In the genomic region with DNA sequence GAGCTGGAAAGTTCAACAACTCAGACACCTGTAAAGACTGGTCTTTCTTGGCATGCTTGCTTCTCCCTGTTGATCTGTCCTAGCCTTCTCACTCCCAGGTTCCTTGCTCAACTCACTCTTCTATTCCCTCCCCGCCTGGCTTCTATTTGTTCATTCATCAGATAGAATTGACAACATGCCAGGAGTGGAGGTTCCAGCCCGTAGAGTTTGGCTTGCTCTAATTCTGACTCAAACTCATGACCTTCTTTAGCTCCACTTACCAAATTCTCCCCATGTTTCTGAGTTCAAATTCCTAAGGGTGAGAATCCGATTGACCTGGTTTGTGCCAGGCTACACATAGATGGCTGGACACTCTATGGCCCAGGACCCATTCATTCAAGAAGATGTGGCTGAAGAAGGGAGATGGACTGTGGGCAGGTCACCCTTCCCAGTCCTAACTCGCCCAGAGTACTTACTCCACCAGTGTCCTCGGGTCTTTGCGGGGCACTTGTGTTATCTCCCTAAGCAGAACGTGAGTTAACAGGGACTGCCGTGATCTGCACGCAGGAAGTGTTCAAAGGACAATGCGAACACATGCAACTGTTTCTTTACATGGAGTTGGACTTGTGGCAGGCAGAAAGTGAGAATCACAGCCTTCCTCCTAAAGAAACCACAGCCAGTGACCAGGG, we compare ENCODE assay signal across 20 cellular contexts. TPM values are rescaled to one million over a fixed set of nuclear protein-coding genes. Genes with fewer than 3 reads are reported as not detected.
DNase-seq lines count a peak whose midpoint lies in the region; ATAC-seq and TF ChIP-seq lines count a peak whose summit lies in the region.
"Had no signal": no experiment of that assay in that cellular context is flagged by ENCODE, and none has a peak within 500 bp of the region (broad histone marks: within the 10 kb centered on the region; RNA-seq: fewer than 3 reads in every experiment).

No MANE protein-coding gene starts in this region.

- H3K4me1 ChIP-seq in BLaER1 (peaks cover 59% of the 10 kb centered on the region), Loucy (ENCODE audit: insufficient read depth, low read length, poor library complexity, severe bottlenecking) (peaks cover 48% of the 10 kb centered on the region), lung (ENCODE audit: control insufficient read depth in 2 of 2, insufficient read depth in 2 of 2, low read length in 2 of 2) (no peaks in the 10 kb centered on the region)
- H3K4me1 ChIP-seq: sigmoid colon had no signal

- peaks cover 6% of the 10 kb centered on the region for H3F3A ChIP-seq in Loucy (ENCODE audit: low read depth)

- H3K9ac ChIP-seq in BLaER1 (no peak overlapping the region), Loucy (ENCODE audit: low read depth, low read length, poor library complexity, severe bottlenecking) (no peak overlapping the region)

- 0 out of 2 replicates have a peak overlapping the region, but pooled peaks have one; percentile 9 for H2AFZ ChIP-seq in Loucy (ENCODE audit: low read length)
- H2AFZ ChIP-seq: PC-9 had no signal

- DNase-seq in lung (ENCODE audit: low spot score) (no peak), GM20000 (ENCODE audit: low spot score) (no peak)
- no peak for DNase-seq in activated CD4-positive, CD25-positive, alpha-beta regulatory T cell (lab: John Stamatoyannopoulos, UW)
- DNase-seq: activated CD4-positive, alpha-beta T cell treated with anti-CD3 and anti-CD28 coated beads, Interleukin-2, amount 50 U/mL, for 48 hours; activated naive CD8-positive, alpha-beta T cell treated with anti-CD3 and anti-CD28 coated beads, Interleukin-2, amount 50 U/mL, for 24 hours; activated T-cell treated with anti-CD3 and anti-CD28 coated beads, Interleukin-2, amount 50 U/mL, for 1 hour; cerebellar nuclear complex; NCI-H2029; NCI-H526; PC-9; sigmoid colon; stimulated activated CD4-positive, alpha-beta T cell treated with anti-CD3 and anti-CD28 coated beads, Interleukin-2, amount 100 ng/mL, for 48 hours had no signal

- 0 out of 2 replicates have a peak overlapping the region, but pooled peaks have one; percentile 35 for H3K27ac ChIP-seq in BLaER1
- H3K27ac ChIP-seq in lung (ENCODE audit: low read depth in 1 of 2, low read length in 1 of 2) = no peak overlapping the region
- H3K27ac ChIP-seq: PC-9, sigmoid colon, suprapubic skin had no signal

- H3K36me3 ChIP-seq in BLaER1 (no peaks in the 10 kb centered on the region), Loucy (ENCODE audit: insufficient read depth, low read length) (no peaks in the 10 kb centered on the region), lung (ENCODE audit: control insufficient read depth in 2 of 2, insufficient read depth in 2 of 2, low read length in 2 of 2) (no peaks in the 10 kb centered on the region)
- H3K36me3 ChIP-seq: HAP-1, sigmoid colon, suprapubic skin had no signal

- TF ChIP-seq POLR2A in GM18505 (IDR thresholded peaks at IDR 0.05; ENCODE audit: borderline replicate concordance, extremely low read depth, insufficient read depth, insufficient read length) = no peak

- ATAC-seq in esophagus mucosa (peak; percentile 8), lung (ENCODE audit: insufficient read depth, low FRiP score) (peak; percentile 19), GM18505 (IDR thresholded peaks at IDR 0.05; ENCODE audit: unreplicated experiment) (no peak), HG02798 (IDR thresholded peaks at IDR 0.05; ENCODE audit: poor library complexity, unreplicated experiment) (no peak)
- ATAC-seq: activated naive CD8-positive, alpha-beta T cell treated with anti-CD3 and anti-CD28 coated beads, Interleukin-2, amount 50 U/mL, for 24 hours; SK-N-SH treated with all-trans-retinoic acid at 6 μM for 48 hours had no signal

- H4K20me1 ChIP-seq in BLaER1 (no peaks in the 10 kb centered on the region), Loucy (ENCODE audit: insufficient read depth, low read length, poor library complexity, severe bottlenecking) (no peaks in the 10 kb centered on the region)

- H3K4me2 ChIP-seq in BLaER1 (no peak overlapping the region), Loucy (ENCODE audit: low read depth, low read length, poor library complexity, severe bottlenecking) (no peak overlapping the region)
- H3K4me2 ChIP-seq: PC-9 had no signal

- 85 to 89% methylated on average over 10 of the region's 10 CpGs for WGBS in lung, 2 donors

- H3K9me3 ChIP-seq in BLaER1 = no peaks in the 10 kb centered on the region
- no peaks in the 10 kb centered on the region for H3K9me3 ChIP-seq in Loucy (ENCODE audit: insufficient read depth, low read depth, low read length)
- H3K9me3 ChIP-seq in lung (ENCODE audit: control insufficient read depth in 2 of 2, insufficient read depth in 1 of 2, low read length in 1 of 2) = no peaks in the 10 kb centered on the region
- H3K9me3 ChIP-seq: HAP-1, sigmoid colon, suprapubic skin had no signal

- no peaks in the 10 kb centered on the region for H3K9me2 ChIP-seq in Loucy (replicated peaks; ENCODE audit: low read depth, low read length)

- H3K4me3 ChIP-seq in BLaER1 (no peak overlapping the region), Loucy (ENCODE audit: low read length, poor library complexity, severe bottlenecking) (no peak overlapping the region), lung (no peak overlapping the region)
- H3K4me3 ChIP-seq: HAP-1, PC-9, sigmoid colon, suprapubic skin had no signal

- TF ChIP-seq CTCF in Loucy (conservative IDR thresholded peaks at IDR 0.05; ENCODE audit: low read length) (no peak), lung (IDR thresholded peaks at IDR 0.05; ENCODE audit: control extremely low read depth, extremely low read depth) (no peak), GM20000 (IDR thresholded peaks at IDR 0.05; ENCODE audit: extremely low read depth, missing control alignments) (no peak)

- no peaks in the 10 kb centered on the region for H3K79me2 ChIP-seq in Loucy (ENCODE audit: insufficient read depth, low read length)

- H3K27me3 ChIP-seq in BLaER1 (no peaks in the 10 kb centered on the region), Loucy (ENCODE audit: insufficient read depth, low read length, poor library complexity, severe bottlenecking) (no peaks in the 10 kb centered on the region), lung (ENCODE audit: control insufficient read depth, insufficient read depth) (no peaks in the 10 kb centered on the region)
- H3K27me3 ChIP-seq: sigmoid colon had no signal

RNA-seq across cellular contexts. Expression of a gene that starts 4.0 kb away (rescaled TPM):
- total RNA-seq in esophagus mucosa = 0.16 TPM
- total RNA-seq in lung = 1 to 10 TPM in 1 of 2 donors, under 1 TPM in 1; 0.37 to 2.1 TPM
- polyA plus RNA-seq in lung = under 1 TPM; 0.65 to 0.75 TPM

Comparison
In these comparisons a context has a peak if more than half of its experiments do, and no peak if none do; other contexts are left out.
1. ATAC-seq: peak in esophagus mucosa (single experiment) and lung (single experiment); none in GM18505 (single experiment) and HG02798 (single experiment).